Comparison of ENCODE assay signal across 1 cellular context in the genomic region with DNA sequence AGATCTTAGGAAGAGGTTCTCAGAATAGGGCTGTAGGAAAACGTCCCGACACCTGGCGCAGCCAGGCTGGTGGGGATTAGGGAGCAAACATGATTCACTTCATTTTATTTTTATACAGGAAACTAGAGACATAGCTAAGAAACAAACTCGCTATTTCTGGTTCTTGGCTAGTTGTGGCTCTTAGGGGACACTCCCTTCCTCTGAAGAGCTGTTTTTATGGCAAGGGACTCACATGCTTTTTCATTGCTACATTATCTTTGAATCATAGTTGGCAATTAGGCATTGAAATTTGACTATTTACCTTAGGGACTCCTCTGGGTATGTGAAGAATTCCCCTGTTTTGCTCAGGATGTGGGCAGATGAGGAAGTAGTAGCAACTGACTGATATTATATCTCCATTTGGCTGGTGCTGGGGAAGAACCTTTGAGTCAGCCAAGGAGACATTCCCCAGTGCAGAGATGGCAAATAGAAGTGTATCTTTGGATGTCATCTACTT.
TF ChIP-seq lines count a peak whose summit lies in the region.

No MANE protein-coding gene starts in this region.

TF ChIP-seq in GM12878, 131 proteins besides CTCF, POLR2A, EP300 and RAD21 (continued from another document and continues in another):
- TF ChIP-seq, protein P1, sequence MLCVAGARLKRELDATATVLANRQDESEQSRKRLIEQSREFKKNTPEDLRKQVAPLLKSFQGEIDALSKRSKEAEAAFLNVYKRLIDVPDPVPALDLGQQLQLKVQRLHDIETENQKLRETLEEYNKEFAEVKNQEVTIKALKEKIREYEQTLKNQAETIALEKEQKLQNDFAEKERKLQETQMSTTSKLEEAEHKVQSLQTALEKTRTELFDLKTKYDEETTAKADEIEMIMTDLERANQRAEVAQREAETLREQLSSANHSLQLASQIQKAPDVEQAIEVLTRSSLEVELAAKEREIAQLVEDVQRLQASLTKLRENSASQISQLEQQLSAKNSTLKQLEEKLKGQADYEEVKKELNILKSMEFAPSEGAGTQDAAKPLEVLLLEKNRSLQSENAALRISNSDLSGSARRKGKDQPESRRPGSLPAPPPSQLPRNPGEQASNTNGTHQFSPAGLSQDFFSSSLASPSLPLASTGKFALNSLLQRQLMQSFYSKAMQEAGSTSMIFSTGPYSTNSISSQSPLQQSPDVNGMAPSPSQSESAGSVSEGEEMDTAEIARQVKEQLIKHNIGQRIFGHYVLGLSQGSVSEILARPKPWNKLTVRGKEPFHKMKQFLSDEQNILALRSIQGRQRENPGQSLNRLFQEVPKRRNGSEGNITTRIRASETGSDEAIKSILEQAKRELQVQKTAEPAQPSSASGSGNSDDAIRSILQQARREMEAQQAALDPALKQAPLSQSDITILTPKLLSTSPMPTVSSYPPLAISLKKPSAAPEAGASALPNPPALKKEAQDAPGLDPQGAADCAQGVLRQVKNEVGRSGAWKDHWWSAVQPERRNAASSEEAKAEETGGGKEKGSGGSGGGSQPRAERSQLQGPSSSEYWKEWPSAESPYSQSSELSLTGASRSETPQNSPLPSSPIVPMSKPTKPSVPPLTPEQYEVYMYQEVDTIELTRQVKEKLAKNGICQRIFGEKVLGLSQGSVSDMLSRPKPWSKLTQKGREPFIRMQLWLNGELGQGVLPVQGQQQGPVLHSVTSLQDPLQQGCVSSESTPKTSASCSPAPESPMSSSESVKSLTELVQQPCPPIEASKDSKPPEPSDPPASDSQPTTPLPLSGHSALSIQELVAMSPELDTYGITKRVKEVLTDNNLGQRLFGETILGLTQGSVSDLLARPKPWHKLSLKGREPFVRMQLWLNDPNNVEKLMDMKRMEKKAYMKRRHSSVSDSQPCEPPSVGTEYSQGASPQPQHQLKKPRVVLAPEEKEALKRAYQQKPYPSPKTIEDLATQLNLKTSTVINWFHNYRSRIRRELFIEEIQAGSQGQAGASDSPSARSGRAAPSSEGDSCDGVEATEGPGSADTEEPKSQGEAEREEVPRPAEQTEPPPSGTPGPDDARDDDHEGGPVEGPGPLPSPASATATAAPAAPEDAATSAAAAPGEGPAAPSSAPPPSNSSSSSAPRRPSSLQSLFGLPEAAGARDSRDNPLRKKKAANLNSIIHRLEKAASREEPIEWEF (IDR thresholded peaks at IDR 0.05; ENCODE audit: insufficient replicate concordance, low read depth, low read length) = no peak
- TF ChIP-seq ESRRA (IDR thresholded peaks at IDR 0.05; ENCODE audit: low read length) = no peak
- TF ChIP-seq, protein P2, sequence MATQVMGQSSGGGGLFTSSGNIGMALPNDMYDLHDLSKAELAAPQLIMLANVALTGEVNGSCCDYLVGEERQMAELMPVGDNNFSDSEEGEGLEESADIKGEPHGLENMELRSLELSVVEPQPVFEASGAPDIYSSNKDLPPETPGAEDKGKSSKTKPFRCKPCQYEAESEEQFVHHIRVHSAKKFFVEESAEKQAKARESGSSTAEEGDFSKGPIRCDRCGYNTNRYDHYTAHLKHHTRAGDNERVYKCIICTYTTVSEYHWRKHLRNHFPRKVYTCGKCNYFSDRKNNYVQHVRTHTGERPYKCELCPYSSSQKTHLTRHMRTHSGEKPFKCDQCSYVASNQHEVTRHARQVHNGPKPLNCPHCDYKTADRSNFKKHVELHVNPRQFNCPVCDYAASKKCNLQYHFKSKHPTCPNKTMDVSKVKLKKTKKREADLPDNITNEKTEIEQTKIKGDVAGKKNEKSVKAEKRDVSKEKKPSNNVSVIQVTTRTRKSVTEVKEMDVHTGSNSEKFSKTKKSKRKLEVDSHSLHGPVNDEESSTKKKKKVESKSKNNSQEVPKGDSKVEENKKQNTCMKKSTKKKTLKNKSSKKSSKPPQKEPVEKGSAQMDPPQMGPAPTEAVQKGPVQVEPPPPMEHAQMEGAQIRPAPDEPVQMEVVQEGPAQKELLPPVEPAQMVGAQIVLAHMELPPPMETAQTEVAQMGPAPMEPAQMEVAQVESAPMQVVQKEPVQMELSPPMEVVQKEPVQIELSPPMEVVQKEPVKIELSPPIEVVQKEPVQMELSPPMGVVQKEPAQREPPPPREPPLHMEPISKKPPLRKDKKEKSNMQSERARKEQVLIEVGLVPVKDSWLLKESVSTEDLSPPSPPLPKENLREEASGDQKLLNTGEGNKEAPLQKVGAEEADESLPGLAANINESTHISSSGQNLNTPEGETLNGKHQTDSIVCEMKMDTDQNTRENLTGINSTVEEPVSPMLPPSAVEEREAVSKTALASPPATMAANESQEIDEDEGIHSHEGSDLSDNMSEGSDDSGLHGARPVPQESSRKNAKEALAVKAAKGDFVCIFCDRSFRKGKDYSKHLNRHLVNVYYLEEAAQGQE (IDR thresholded peaks at IDR 0.05; ENCODE audit: low read depth, low read length) = no peak
- no peak for TF ChIP-seq JUND (IDR thresholded peaks at IDR 0.05; ENCODE audit: low read depth, low read length)
- TF ChIP-seq ZNF622 (IDR thresholded peaks at IDR 0.05) = no peak
- peak; percentile 89 for TF ChIP-seq IKZF1 (conservative IDR thresholded peaks at IDR 0.05)
- peak; percentile 23 to 65; a peak in 2 of 4 replicates for TF ChIP-seq BHLHE40 (IDR thresholded peaks at IDR 0.05; ENCODE audit: borderline replicate concordance in 1 of 2, low read depth in 2 of 2, low read length in 1 of 2)
- TF ChIP-seq CBX3 (IDR thresholded peaks at IDR 0.05; ENCODE audit: borderline replicate concordance, low read depth) = no peak
- TF ChIP-seq, protein P3, sequence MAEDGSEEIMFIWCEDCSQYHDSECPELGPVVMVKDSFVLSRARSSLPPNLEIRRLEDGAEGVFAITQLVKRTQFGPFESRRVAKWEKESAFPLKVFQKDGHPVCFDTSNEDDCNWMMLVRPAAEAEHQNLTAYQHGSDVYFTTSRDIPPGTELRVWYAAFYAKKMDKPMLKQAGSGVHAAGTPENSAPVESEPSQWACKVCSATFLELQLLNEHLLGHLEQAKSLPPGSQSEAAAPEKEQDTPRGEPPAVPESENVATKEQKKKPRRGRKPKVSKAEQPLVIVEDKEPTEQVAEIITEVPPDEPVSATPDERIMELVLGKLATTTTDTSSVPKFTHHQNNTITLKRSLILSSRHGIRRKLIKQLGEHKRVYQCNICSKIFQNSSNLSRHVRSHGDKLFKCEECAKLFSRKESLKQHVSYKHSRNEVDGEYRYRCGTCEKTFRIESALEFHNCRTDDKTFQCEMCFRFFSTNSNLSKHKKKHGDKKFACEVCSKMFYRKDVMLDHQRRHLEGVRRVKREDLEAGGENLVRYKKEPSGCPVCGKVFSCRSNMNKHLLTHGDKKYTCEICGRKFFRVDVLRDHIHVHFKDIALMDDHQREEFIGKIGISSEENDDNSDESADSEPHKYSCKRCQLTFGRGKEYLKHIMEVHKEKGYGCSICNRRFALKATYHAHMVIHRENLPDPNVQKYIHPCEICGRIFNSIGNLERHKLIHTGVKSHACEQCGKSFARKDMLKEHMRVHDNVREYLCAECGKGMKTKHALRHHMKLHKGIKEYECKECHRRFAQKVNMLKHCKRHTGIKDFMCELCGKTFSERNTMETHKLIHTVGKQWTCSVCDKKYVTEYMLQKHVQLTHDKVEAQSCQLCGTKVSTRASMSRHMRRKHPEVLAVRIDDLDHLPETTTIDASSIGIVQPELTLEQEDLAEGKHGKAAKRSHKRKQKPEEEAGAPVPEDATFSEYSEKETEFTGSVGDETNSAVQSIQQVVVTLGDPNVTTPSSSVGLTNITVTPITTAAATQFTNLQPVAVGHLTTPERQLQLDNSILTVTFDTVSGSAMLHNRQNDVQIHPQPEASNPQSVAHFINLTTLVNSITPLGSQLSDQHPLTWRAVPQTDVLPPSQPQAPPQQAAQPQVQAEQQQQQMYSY (CRISPR knock-in tag; IDR thresholded peaks at IDR 0.05) = no peak
- TF ChIP-seq, protein P4, sequence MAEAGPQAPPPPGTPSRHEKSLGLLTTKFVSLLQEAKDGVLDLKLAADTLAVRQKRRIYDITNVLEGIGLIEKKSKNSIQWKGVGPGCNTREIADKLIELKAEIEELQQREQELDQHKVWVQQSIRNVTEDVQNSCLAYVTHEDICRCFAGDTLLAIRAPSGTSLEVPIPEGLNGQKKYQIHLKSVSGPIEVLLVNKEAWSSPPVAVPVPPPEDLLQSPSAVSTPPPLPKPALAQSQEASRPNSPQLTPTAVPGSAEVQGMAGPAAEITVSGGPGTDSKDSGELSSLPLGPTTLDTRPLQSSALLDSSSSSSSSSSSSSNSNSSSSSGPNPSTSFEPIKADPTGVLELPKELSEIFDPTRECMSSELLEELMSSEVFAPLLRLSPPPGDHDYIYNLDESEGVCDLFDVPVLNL (IDR thresholded peaks at IDR 0.05; ENCODE audit: low read depth, low read length) = no peak
- TF ChIP-seq POLR2AphosphoS2 (IDR thresholded peaks at IDR 0.05; ENCODE audit: low read depth, low read length) = no peak
- no peak for TF ChIP-seq CHD4 (IDR thresholded peaks at IDR 0.05)
- TF ChIP-seq, protein P5, sequence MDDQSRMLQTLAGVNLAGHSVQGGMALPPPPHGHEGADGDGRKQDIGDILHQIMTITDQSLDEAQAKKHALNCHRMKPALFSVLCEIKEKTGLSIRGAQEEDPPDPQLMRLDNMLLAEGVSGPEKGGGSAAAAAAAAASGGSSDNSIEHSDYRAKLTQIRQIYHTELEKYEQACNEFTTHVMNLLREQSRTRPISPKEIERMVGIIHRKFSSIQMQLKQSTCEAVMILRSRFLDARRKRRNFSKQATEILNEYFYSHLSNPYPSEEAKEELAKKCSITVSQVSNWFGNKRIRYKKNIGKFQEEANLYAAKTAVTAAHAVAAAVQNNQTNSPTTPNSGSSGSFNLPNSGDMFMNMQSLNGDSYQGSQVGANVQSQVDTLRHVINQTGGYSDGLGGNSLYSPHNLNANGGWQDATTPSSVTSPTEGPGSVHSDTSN (IDR thresholded peaks at IDR 0.05; ENCODE audit: insufficient replicate concordance, low read depth, low read length) = no peak
- no peak for TF ChIP-seq TCF12 (IDR thresholded peaks at IDR 0.05; ENCODE audit: low read depth, low read length)
- TF ChIP-seq, protein P6, sequence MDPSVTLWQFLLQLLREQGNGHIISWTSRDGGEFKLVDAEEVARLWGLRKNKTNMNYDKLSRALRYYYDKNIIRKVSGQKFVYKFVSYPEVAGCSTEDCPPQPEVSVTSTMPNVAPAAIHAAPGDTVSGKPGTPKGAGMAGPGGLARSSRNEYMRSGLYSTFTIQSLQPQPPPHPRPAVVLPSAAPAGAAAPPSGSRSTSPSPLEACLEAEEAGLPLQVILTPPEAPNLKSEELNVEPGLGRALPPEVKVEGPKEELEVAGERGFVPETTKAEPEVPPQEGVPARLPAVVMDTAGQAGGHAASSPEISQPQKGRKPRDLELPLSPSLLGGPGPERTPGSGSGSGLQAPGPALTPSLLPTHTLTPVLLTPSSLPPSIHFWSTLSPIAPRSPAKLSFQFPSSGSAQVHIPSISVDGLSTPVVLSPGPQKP (IDR thresholded peaks at IDR 0.05; ENCODE audit: low read depth, low read length) = no peak
- peak; percentile 52; the same call in 1 of the 2 replicates for TF ChIP-seq BCL11A (IDR thresholded peaks at IDR 0.05; ENCODE audit: low read depth, low read length)
- no peak for TF ChIP-seq SREBF2 (IDR thresholded peaks at IDR 0.05; ENCODE audit: low read length)
- no peak for TF ChIP-seq NFXL1 (IDR thresholded peaks at IDR 0.05; ENCODE audit: borderline replicate concordance)
- TF ChIP-seq, protein P7, sequence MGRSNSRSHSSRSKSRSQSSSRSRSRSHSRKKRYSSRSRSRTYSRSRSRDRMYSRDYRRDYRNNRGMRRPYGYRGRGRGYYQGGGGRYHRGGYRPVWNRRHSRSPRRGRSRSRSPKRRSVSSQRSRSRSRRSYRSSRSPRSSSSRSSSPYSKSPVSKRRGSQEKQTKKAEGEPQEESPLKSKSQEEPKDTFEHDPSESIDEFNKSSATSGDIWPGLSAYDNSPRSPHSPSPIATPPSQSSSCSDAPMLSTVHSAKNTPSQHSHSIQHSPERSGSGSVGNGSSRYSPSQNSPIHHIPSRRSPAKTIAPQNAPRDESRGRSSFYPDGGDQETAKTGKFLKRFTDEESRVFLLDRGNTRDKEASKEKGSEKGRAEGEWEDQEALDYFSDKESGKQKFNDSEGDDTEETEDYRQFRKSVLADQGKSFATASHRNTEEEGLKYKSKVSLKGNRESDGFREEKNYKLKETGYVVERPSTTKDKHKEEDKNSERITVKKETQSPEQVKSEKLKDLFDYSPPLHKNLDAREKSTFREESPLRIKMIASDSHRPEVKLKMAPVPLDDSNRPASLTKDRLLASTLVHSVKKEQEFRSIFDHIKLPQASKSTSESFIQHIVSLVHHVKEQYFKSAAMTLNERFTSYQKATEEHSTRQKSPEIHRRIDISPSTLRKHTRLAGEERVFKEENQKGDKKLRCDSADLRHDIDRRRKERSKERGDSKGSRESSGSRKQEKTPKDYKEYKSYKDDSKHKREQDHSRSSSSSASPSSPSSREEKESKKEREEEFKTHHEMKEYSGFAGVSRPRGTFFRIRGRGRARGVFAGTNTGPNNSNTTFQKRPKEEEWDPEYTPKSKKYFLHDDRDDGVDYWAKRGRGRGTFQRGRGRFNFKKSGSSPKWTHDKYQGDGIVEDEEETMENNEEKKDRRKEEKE (IDR thresholded peaks at IDR 0.05) = no peak
- TF ChIP-seq RELA (IDR thresholded peaks at IDR 0.05; ENCODE audit: borderline replicate concordance, partially characterized antibody) = peak; percentile 88
- TF ChIP-seq YBX1 (IDR thresholded peaks at IDR 0.05) = no peak
- TF ChIP-seq BRCA1 (IDR thresholded peaks at IDR 0.05; ENCODE audit: low read depth, low read length) = no peak
- TF ChIP-seq YY1 (IDR thresholded peaks at IDR 0.05; ENCODE audit: low read depth, low read length) = no peak
- no peak for TF ChIP-seq RB1 (IDR thresholded peaks at IDR 0.05; ENCODE audit: borderline replicate concordance)
- no peak for TF ChIP-seq BMI1 (IDR thresholded peaks at IDR 0.05; ENCODE audit: borderline replicate concordance)
- TF ChIP-seq, protein P8, sequence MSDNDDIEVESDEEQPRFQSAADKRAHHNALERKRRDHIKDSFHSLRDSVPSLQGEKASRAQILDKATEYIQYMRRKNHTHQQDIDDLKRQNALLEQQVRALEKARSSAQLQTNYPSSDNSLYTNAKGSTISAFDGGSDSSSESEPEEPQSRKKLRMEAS (IDR thresholded peaks at IDR 0.05; ENCODE audit: low read depth, low read length) = no peak
- TF ChIP-seq SUPT20H (IDR thresholded peaks at IDR 0.05; ENCODE audit: borderline replicate concordance, control insufficient read depth, low read depth, low read length) = no peak
- TF ChIP-seq, protein P9, sequence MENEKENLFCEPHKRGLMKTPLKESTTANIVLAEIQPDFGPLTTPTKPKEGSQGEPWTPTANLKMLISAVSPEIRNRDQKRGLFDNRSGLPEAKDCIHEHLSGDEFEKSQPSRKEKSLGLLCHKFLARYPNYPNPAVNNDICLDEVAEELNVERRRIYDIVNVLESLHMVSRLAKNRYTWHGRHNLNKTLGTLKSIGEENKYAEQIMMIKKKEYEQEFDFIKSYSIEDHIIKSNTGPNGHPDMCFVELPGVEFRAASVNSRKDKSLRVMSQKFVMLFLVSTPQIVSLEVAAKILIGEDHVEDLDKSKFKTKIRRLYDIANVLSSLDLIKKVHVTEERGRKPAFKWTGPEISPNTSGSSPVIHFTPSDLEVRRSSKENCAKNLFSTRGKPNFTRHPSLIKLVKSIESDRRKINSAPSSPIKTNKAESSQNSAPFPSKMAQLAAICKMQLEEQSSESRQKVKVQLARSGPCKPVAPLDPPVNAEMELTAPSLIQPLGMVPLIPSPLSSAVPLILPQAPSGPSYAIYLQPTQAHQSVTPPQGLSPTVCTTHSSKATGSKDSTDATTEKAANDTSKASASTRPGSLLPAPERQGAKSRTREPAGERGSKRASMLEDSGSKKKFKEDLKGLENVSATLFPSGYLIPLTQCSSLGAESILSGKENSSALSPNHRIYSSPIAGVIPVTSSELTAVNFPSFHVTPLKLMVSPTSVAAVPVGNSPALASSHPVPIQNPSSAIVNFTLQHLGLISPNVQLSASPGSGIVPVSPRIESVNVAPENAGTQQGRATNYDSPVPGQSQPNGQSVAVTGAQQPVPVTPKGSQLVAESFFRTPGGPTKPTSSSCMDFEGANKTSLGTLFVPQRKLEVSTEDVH (IDR thresholded peaks at IDR 0.05; ENCODE audit: low read depth, partially characterized antibody) = no peak
- TF ChIP-seq ZNF207 (IDR thresholded peaks at IDR 0.05; ENCODE audit: borderline replicate concordance) = no peak
- TF ChIP-seq NBN (IDR thresholded peaks at IDR 0.05) = peak; percentile 66; the same call in 1 of the 2 replicates
- TF ChIP-seq EED (IDR thresholded peaks at IDR 0.05; ENCODE audit: low read depth) = peak; percentile 86
